26 cellular contexts compared by ENCODE assay signal in the genomic region with DNA sequence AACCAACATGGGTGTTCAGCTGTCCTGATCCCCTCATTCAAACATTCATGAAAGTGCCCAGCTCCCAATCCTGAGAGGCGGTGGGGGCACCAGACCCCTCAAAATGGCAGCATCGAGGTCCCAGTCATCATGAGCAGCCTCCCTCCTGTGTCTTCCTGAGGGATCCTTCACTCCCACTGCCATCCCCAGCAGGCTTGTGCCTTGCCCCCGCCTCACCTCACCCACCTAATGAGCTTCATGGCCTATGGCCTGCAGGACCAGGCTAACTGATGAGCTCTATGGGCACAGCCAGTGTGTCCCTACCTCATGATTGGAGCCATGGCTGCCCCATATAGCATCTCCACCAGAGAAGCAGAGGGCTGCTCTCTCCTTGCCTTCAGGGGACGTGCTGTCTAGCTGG. TPM values are rescaled to one million over a fixed set of nuclear protein-coding genes. Genes with fewer than 3 reads are reported as not detected.
"Had no signal": no experiment of that assay in that cellular context is flagged by ENCODE, and none has a peak within 500 bp of the region (broad histone marks: within the 10 kb centered on the region; RNA-seq: fewer than 3 reads in every experiment).

No MANE protein-coding gene starts in this region.

- H3K4me3 Mint-ChIP-seq: activated CD4-positive, alpha-beta memory T cell treated with anti-CD3 and anti-CD28 coated beads, Interleukin-2, amount 10 ng/mL, durations not matched to agents 7 days and 5 days; activated CD4-positive, alpha-beta T cell treated with anti-CD3 and anti-CD28 coated beads, Interleukin-2, amount 10 ng/mL, durations not matched to agents 7 days and 5 days; activated naive CD8-positive, alpha-beta T cell; activated T-cell treated with anti-CD3 and anti-CD28 coated beads, Interleukin-2, amount 50 U/mL, for 24 hours; activated T-cell treated with anti-CD3 and anti-CD28 coated beads, Interleukin-2, amount 50 U/mL, for 72 hours had no signal

- H3K9me3 Mint-ChIP-seq: activated CD4-positive, alpha-beta memory T cell treated with anti-CD3 and anti-CD28 coated beads, Interleukin-2, amount 10 ng/mL, durations not matched to agents 7 days and 5 days; activated CD4-positive, alpha-beta T cell treated with anti-CD3 and anti-CD28 coated beads, Interleukin-2, amount 10 ng/mL, durations not matched to agents 7 days and 5 days; activated T-cell treated with anti-CD3 and anti-CD28 coated beads, Interleukin-2, amount 50 U/mL, for 24 hours; activated T-cell treated with anti-CD3 and anti-CD28 coated beads, Interleukin-2, amount 50 U/mL, for 72 hours had no signal

- H3K36me3 ChIP-seq: adrenal gland, colonic mucosa had no signal

- H3K27ac Mint-ChIP-seq: activated CD4-positive, alpha-beta memory T cell treated with anti-CD3 and anti-CD28 coated beads, Interleukin-2, amount 10 ng/mL, durations not matched to agents 7 days and 5 days; activated CD4-positive, alpha-beta T cell treated with anti-CD3 and anti-CD28 coated beads, Interleukin-2, amount 10 ng/mL, durations not matched to agents 7 days and 5 days; activated naive CD8-positive, alpha-beta T cell; activated T-cell treated with anti-CD3 and anti-CD28 coated beads, Interleukin-2, amount 50 U/mL, for 24 hours; activated T-cell treated with anti-CD3 and anti-CD28 coated beads, Interleukin-2, amount 50 U/mL, for 72 hours had no signal

- H3K27ac ChIP-seq: body of pancreas, colonic mucosa had no signal

- H3K4me1 Mint-ChIP-seq: activated CD4-positive, alpha-beta memory T cell treated with anti-CD3 and anti-CD28 coated beads, Interleukin-2, amount 10 ng/mL, durations not matched to agents 7 days and 5 days; activated CD4-positive, alpha-beta T cell treated with anti-CD3 and anti-CD28 coated beads, Interleukin-2, amount 10 ng/mL, durations not matched to agents 7 days and 5 days had no signal

- DNase-seq: activated CD4-positive, alpha-beta memory T cell treated with anti-CD3 and anti-CD28 coated beads, Interleukin-2, amount 10 ng/mL, durations not matched to agents 7 days and 5 days; activated CD4-positive, alpha-beta T cell treated with anti-CD3 and anti-CD28 coated beads for 1 hour; activated CD4-positive, alpha-beta T cell treated with anti-CD3 and anti-CD28 coated beads for 4 hours; activated CD4-positive, alpha-beta T cell treated with anti-CD3 and anti-CD28 coated beads, Interleukin-2, amount 10 ng/mL, durations not matched to agents 7 days and 5 days; activated CD4-positive, alpha-beta T cell treated with anti-CD3 and anti-CD28 coated beads, Interleukin-2, amount 50 U/mL, for 4 hours; activated CD8-positive, alpha-beta memory T cell treated with anti-CD3 and anti-CD28 coated beads, Interleukin-2, amount 50 U/mL, for 48 hours; activated gamma-delta T cell treated with Interleukin-2 at 50 U/mL for 16 hours; activated naive CD4-positive, alpha-beta T cell treated with anti-CD3 and anti-CD28 coated beads, Interleukin-2, amount 50 U/mL, for 16 hours; activated naive CD4-positive, alpha-beta T cell treated with Interleukin-2 at 50 U/mL for 16 hours; activated T-cell treated with anti-CD3 and anti-CD28 coated beads for 4 hours; activated T-cell treated with anti-CD3 and anti-CD28 coated beads, Interleukin-2, amount 50 U/mL, for 24 hours; activated T-cell treated with anti-CD3 and anti-CD28 coated beads, Interleukin-2, amount 50 U/mL, for 72 hours; adrenal gland; amygdala; aorta; body of pancreas; central memory CD4-positive, alpha-beta T cell; cerebellar nuclear complex; colonic mucosa; effector CD8-positive, alpha-beta T cell; foreskin fibroblast; T-helper 2 cell had no signal

- H3K4me1 ChIP-seq: colonic mucosa had no signal

- ATAC-seq: activated T-cell treated with anti-CD3 and anti-CD28 coated beads, Interleukin-2, amount 50 U/mL, for 72 hours; body of pancreas; esophagus mucosa had no signal

- H3K27me3 ChIP-seq: adrenal gland, body of pancreas, colonic mucosa had no signal

- H3K36me3 Mint-ChIP-seq: activated naive CD8-positive, alpha-beta T cell had no signal

- H3K4me3 ChIP-seq: adrenal gland, body of pancreas, colonic mucosa had no signal

- H3K9me3 ChIP-seq: adrenal gland, body of pancreas, colonic mucosa had no signal

RNA-seq across cellular contexts. Expression of a gene that starts 47.3 kb away (rescaled TPM):
- total RNA-seq: body of pancreas, colonic mucosa, dermis microvascular lymphatic vessel endothelial cell, esophagus mucosa, frontal cortex had no signal
